In genomic region chr1:33007190-33008050, GRCh38 we compare ENCODE assay signal across 9 cellular contexts. TPM values are rescaled to one million over a fixed set of nuclear protein-coding genes. Genes with fewer than 3 reads are reported as not detected.
DNase-seq lines count a peak whose midpoint lies in the region; ATAC-seq and TF ChIP-seq lines count a peak whose summit lies in the region.
"Had no signal": no experiment of that assay in that cellular context is flagged by ENCODE, and none has a peak within 500 bp of the region (broad histone marks: within the 10 kb centered on the region; RNA-seq: fewer than 3 reads in every experiment).

No MANE protein-coding gene starts in this region.

- H3K9me3 Mint-ChIP-seq in activated naive CD8-positive, alpha-beta T cell treated with anti-CD3 and anti-CD28 coated beads, Interleukin-2, amount 50 U/mL, for 24 hours: no peaks in the 10 kb centered on the region
- no peaks in the 10 kb centered on the region for H3K9me3 Mint-ChIP-seq in activated naive CD8-positive, alpha-beta T cell treated with anti-CD3 and anti-CD28 coated beads for 36 hours
- H3K9me3 Mint-ChIP-seq: central memory CD8-positive, alpha-beta T cell had no signal

- no peak for TF ChIP-seq POLR2A in uterus (IDR thresholded peaks at IDR 0.05)

- no peak overlapping the region for H3K4me3 Mint-ChIP-seq in activated naive CD8-positive, alpha-beta T cell treated with anti-CD3 and anti-CD28 coated beads, Interleukin-2, amount 50 U/mL, for 24 hours
- H3K4me3 Mint-ChIP-seq in activated naive CD8-positive, alpha-beta T cell treated with anti-CD3 and anti-CD28 coated beads for 36 hours: no peak overlapping the region
- H3K4me3 Mint-ChIP-seq: central memory CD8-positive, alpha-beta T cell had no signal

- no peaks in the 10 kb centered on the region for H3K36me3 ChIP-seq in uterus

- peaks cover 21% of the 10 kb centered on the region for H3K4me1 Mint-ChIP-seq in activated naive CD8-positive, alpha-beta T cell treated with anti-CD3 and anti-CD28 coated beads, Interleukin-2, amount 50 U/mL, for 24 hours
- peaks cover 13% of the 10 kb centered on the region for H3K4me1 Mint-ChIP-seq in activated naive CD8-positive, alpha-beta T cell treated with anti-CD3 and anti-CD28 coated beads for 36 hours

- no peaks in the 10 kb centered on the region for H3K9me3 ChIP-seq in uterus

- H3K4me3 ChIP-seq in cardiac fibroblast (replicated peaks in 1 of 2; ENCODE audit: low read depth in 2 of 2, low read length in 2 of 2) (no peak overlapping the region), uterus (no peak overlapping the region)

- peaks cover 69% of the 10 kb centered on the region for H3K36me3 Mint-ChIP-seq in activated naive CD8-positive, alpha-beta T cell treated with anti-CD3 and anti-CD28 coated beads, Interleukin-2, amount 50 U/mL, for 24 hours (ENCODE audit: low read depth)
- peaks cover 33% of the 10 kb centered on the region for H3K36me3 Mint-ChIP-seq in activated naive CD8-positive, alpha-beta T cell treated with anti-CD3 and anti-CD28 coated beads for 36 hours

- TF ChIP-seq CTCF in cardiac fibroblast (IDR thresholded peaks at IDR 0.05; ENCODE audit: low read depth, low read length) (peak; percentile 77), uterus (IDR thresholded peaks at IDR 0.05) (peak; percentile 16 to 57 (median 48)), GM10248 (IDR thresholded peaks at IDR 0.05; ENCODE audit: control extremely low read depth, extremely low read depth, low read depth, missing control alignments) (no peak)

- CTCF ChIA-PET in GM10248 (lab: Yijun Ruan, JAX): interaction anchor here (0.6 to 5.9 kb wide), 17 partner anchors 8 to 75 kb away, joined by 3 to 62 read pairs (median 4); partner anchors contain the start of gene RNF19B

- no peak overlapping the region for H3K27ac Mint-ChIP-seq in activated naive CD8-positive, alpha-beta T cell treated with anti-CD3 and anti-CD28 coated beads, Interleukin-2, amount 50 U/mL, for 24 hours
- H3K27ac Mint-ChIP-seq in activated naive CD8-positive, alpha-beta T cell treated with anti-CD3 and anti-CD28 coated beads for 36 hours: no peak overlapping the region

- ATAC-seq in activated naive CD8-positive, alpha-beta T cell treated with anti-CD3 and anti-CD28 coated beads, Interleukin-2, amount 50 U/mL, for 24 hours: peak; percentile 33

- no peak overlapping the region for H3K27ac ChIP-seq in uterus

- POLR2A ChIA-PET in GM10248 (lab: Yijun Ruan, JAX): no interaction called here

- H3K27me3 Mint-ChIP-seq in activated naive CD8-positive, alpha-beta T cell treated with anti-CD3 and anti-CD28 coated beads, Interleukin-2, amount 50 U/mL, for 24 hours: no peaks in the 10 kb centered on the region
- no peaks in the 10 kb centered on the region for H3K27me3 Mint-ChIP-seq in activated naive CD8-positive, alpha-beta T cell treated with anti-CD3 and anti-CD28 coated beads for 36 hours
- H3K27me3 Mint-ChIP-seq: central memory CD8-positive, alpha-beta T cell had no signal

- DNase-seq in activated naive CD8-positive, alpha-beta T cell treated with anti-CD3 and anti-CD28 coated beads, Interleukin-2, amount 50 U/mL, for 24 hours: no peak
- no peak for DNase-seq in activated naive CD8-positive, alpha-beta T cell treated with anti-CD3 and anti-CD28 coated beads for 36 hours
- DNase-seq in NCI-H2107 treated with DMSO at 0.1 percent for 48 hours (lab: John Stamatoyannopoulos, UW; ENCODE audit: unreplicated experiment) (peak; percentile 93), cardiac fibroblast (ENCODE audit: low read depth in 2 of 2) (peak; percentile 91 to 95), left kidney (ENCODE audit: low read depth, low spot score) (peak; percentile 75), uterus (peak; percentile 28 to 54), GM10248 (ENCODE audit: extremely low spot score) (no peak), SKM-1 treated with dmso at 0.1 percent for 144 hours (lab: John Stamatoyannopoulos, UW; ENCODE audit: unreplicated experiment) (no peak)

- H3K27me3 ChIP-seq in uterus: no peaks in the 10 kb centered on the region

- intact Hi-C loops in uterus (cut with DNase I; ENCODE audit: low total_unique reads): loop anchor here (10.0 kb wide), 1 partner anchor 73 kb away; no protein-coding TSS in a partner anchor

- H3K4me1 ChIP-seq in uterus: no peaks in the 10 kb centered on the region

RNA-seq across cellular contexts. Expression of gene AK2, which starts 29.3 kb away (rescaled TPM):
- 100 to 1,000 TPM; 372 to 389 TPM for total RNA-seq in activated naive CD8-positive, alpha-beta T cell treated with anti-CD3 and anti-CD28 coated beads for 36 hours
- 100 to 1,000 TPM in 2 of 4 donors, 10 to 100 TPM in 2; 47.6 to 126 (median 89.2) TPM for total RNA-seq in uterus

RNA-seq across cellular contexts. Expression of gene RNF19B, which starts 42.8 kb away (rescaled TPM):
- total RNA-seq in activated naive CD8-positive, alpha-beta T cell treated with anti-CD3 and anti-CD28 coated beads for 36 hours: 10 to 100 TPM in 1 of 2 experiments, 1 to 10 TPM in 1; 8.8 to 10.2 TPM
- total RNA-seq in uterus: 10 to 100 TPM; 13.2 to 23.4 (median 17.4) TPM

Comparison
In these comparisons a context has a peak if more than half of its experiments do, and no peak if none do; other contexts are left out.
1. DNase-seq: peak in NCI-H2107 treated with DMSO at 0.1 percent for 48 hours (single experiment), cardiac fibroblast (2 of 2), left kidney (single experiment) and uterus (2 of 2); none in activated naive CD8-positive, alpha-beta T cell treated with anti-CD3 and anti-CD28 coated beads, Interleukin-2, amount 50 U/mL, for 24 hours (single experiment), activated naive CD8-positive, alpha-beta T cell treated with anti-CD3 and anti-CD28 coated beads for 36 hours (single experiment), GM10248 (single experiment) and SKM-1 treated with dmso at 0.1 percent for 144 hours (single experiment).